ENCODE assay signal across 24 cellular contexts in the genomic region with DNA sequence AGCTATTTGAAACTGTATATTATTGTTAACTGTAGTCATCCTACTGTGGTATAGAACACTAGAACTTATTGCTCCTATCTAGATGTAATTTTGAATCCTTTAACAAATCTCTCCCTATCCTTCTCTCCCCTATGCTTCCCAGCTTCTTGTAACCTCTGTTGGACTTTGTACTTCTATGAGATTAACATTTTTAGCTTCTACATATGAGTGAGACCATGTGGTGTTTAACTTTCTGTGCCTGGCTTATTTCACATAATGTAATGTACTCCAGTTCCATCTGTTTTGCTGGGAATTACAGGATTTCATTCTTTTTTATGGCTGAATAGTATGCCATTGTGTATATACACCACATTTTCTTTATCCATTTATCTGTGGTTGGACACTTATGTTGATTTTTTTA.
"Had no signal": no experiment of that assay in that cellular context is flagged by ENCODE, and none has a peak within 500 bp of the region (broad histone marks: within the 10 kb centered on the region; RNA-seq: fewer than 3 reads in every experiment).

No MANE protein-coding gene starts in this region.

- H3K4me3 ChIP-seq: coronary artery, esophagus muscularis mucosa, gastroesophageal sphincter, heart left ventricle, hepatocyte, lung, mucosa of descending colon, stomach, thyroid gland, upper lobe of left lung had no signal

- H3K27ac ChIP-seq: coronary artery, esophagus muscularis mucosa, foreskin keratinocyte, gastroesophageal sphincter, heart left ventricle, hepatocyte, neutrophil, parathyroid adenoma, stomach, thyroid gland, upper lobe of left lung had no signal

- H3K79me2 ChIP-seq: hepatocyte, parathyroid adenoma had no signal

- ATAC-seq: foreskin keratinocyte; gastroesophageal sphincter; heart left ventricle; left lobe of liver; mucosa of descending colon; natural killer cell treated with Interleukin-12 subunit alpha and Interleukin-12 subunit beta and Interleukin-15 and Interleukin-18, amount 100 ng/mL, for 72 hours; sciatic nerve; stimulated activated effector memory CD8-positive, alpha-beta T cell treated with anti-CD3 and anti-CD28 coated beads, Interleukin-12 subunit alpha, Interleukin-12 subunit beta, amount 100 ng/mL, for 72 hours had no signal

- H3K4me2 ChIP-seq: hepatocyte had no signal

- H3K4me1 ChIP-seq: esophagus muscularis mucosa, foreskin keratinocyte, gastroesophageal sphincter, parathyroid adenoma, stomach, thyroid gland, upper lobe of left lung had no signal

- H3K36me3 ChIP-seq: neutrophil, stomach, thyroid gland, upper lobe of left lung had no signal

- H3K9ac ChIP-seq: parathyroid adenoma had no signal

- H3K27me3 ChIP-seq: esophagus muscularis mucosa, foreskin keratinocyte, gastroesophageal sphincter, heart left ventricle, hepatocyte, neutrophil, stomach, thyroid gland, upper lobe of left lung had no signal

- H2AFZ ChIP-seq: hepatocyte, parathyroid adenoma had no signal

- DNase-seq: dermis blood vessel endothelial cell; effector memory CD4-positive, alpha-beta T cell; foreskin keratinocyte; heart left ventricle; kidney; mucosa of descending colon; naive B cell; stimulated activated CD4-positive, alpha-beta T cell treated with anti-CD3 and anti-CD28 coated beads, Interleukin-2, amount 100 ng/mL, for 24 hours; stimulated activated CD4-positive, alpha-beta T cell treated with anti-CD3 and anti-CD28 coated beads, Interleukin-4, amount 100 ng/mL, for 24 hours; stimulated activated naive CD4-positive, alpha-beta T cell treated with Interleukin-2 at 50 U/mL for 16 hours; stomach; thyroid gland; upper lobe of left lung had no signal

- H3K9me3 ChIP-seq: esophagus muscularis mucosa, gastroesophageal sphincter, heart left ventricle, mucosa of descending colon, neutrophil, stomach, thyroid gland, upper lobe of left lung had no signal
